ENCODE assay signal across 1 cellular context in genomic region chr11:74321487-74322188, GRCh38.
TF ChIP-seq lines count a peak whose summit lies in the region.

No MANE protein-coding gene starts in this region.

TF ChIP-seq in HepG2, 621 proteins besides CTCF, POLR2A, EP300 and RAD21 (continued from another document):
- no peak for TF ChIP-seq ZBTB43 (CRISPR knock-in tag; conservative IDR thresholded peaks at IDR 0.05)
- TF ChIP-seq SMC3 (IDR thresholded peaks at IDR 0.05; ENCODE audit: low read length), result peak; percentile 18; the same call in 1 of the 2 replicates
- TF ChIP-seq E2F1 (CRISPR knock-in tag; IDR thresholded peaks at IDR 0.05), result no peak
- TF ChIP-seq ZBED4 (CRISPR knock-in tag; IDR thresholded peaks at IDR 0.05; ENCODE audit: borderline replicate concordance), result no peak
- TF ChIP-seq ZEB1 (IDR thresholded peaks at IDR 0.05; ENCODE audit: insufficient replicate concordance, low read depth), result no peak
- no peak for TF ChIP-seq TAF15 (IDR thresholded peaks at IDR 0.05; ENCODE audit: low read depth, low read length, poor library complexity, severe bottlenecking)
- no peak for TF ChIP-seq ZNF850 (CRISPR knock-in tag; conservative IDR thresholded peaks at IDR 0.05)
- no peak for TF ChIP-seq ZNF713 (CRISPR knock-in tag; IDR thresholded peaks at IDR 0.05)
- TF ChIP-seq DMTF1 (CRISPR knock-in tag; IDR thresholded peaks at IDR 0.05), result no peak
- no peak for TF ChIP-seq ZNF275 (CRISPR knock-in tag; IDR thresholded peaks at IDR 0.05; ENCODE audit: borderline replicate concordance)
- TF ChIP-seq IRX3 (CRISPR knock-in tag; IDR thresholded peaks at IDR 0.05; ENCODE audit: borderline replicate concordance, low read depth), result no peak
